9 cellular contexts compared by ENCODE assay signal in genomic region chr1:3747522-3747848, GRCh38. TPM values are rescaled to one million over a fixed set of nuclear protein-coding genes. Genes with fewer than 3 reads are reported as not detected.
DNase-seq lines count a peak whose midpoint lies in the region; ATAC-seq and TF ChIP-seq lines count a peak whose summit lies in the region.
"Had no signal": no experiment of that assay in that cellular context is flagged by ENCODE, and none has a peak within 500 bp of the region (broad histone marks: within the 10 kb centered on the region; RNA-seq: fewer than 3 reads in every experiment).

No MANE protein-coding gene starts in this region.

- peaks cover 22 to 23% of the 10 kb centered on the region in 2 donors for H3K4me1 Mint-ChIP-seq in effector memory CD8-positive, alpha-beta T cell (ENCODE audit: low read depth in 2 of 2)

- H3K36me3 Mint-ChIP-seq in effector memory CD8-positive, alpha-beta T cell (ENCODE audit: insufficient read depth), result peaks cover 9% of the 10 kb centered on the region

- no peaks in the 10 kb centered on the region for H3K79me2 ChIP-seq in OCI-LY3 (ENCODE audit: low read length)

- peak overlapping the region; percentile 61 for H3K4me3 ChIP-seq in BE2C (ENCODE audit: low read depth, low read length)
- H3K4me3 ChIP-seq in OCI-LY3 (ENCODE audit: low read length), result peak overlapping the region; percentile 90
- H3K4me3 ChIP-seq in neuron (ENCODE audit: low read length), result peak overlapping the region; percentile 79

- H3K36me3 ChIP-seq in BE2C (no peaks in the 10 kb centered on the region), OCI-LY3 (replicated peaks; ENCODE audit: low read depth, low read length) (no peaks in the 10 kb centered on the region), neuron (ENCODE audit: insufficient read depth, low read length) (peaks cover 15% of the 10 kb centered on the region)

- no peaks in the 10 kb centered on the region for H3K4me1 ChIP-seq in BE2C
- peaks cover 14% of the 10 kb centered on the region for H3K4me1 ChIP-seq in OCI-LY3 (ENCODE audit: low read length)
- peaks cover 13% of the 10 kb centered on the region for H3K4me1 ChIP-seq in neuron (ENCODE audit: insufficient read depth, low read length)
- no peaks in the 10 kb centered on the region for H3K4me1 ChIP-seq in foreskin keratinocyte

- no peak for ATAC-seq in effector memory CD8-positive, alpha-beta T cell (replicated peaks)
- no peak for ATAC-seq in foreskin keratinocyte

- no peaks in the 10 kb centered on the region for H3K9me3 ChIP-seq in BE2C
- H3K9me3 ChIP-seq in OCI-LY3 (ENCODE audit: insufficient read depth, low read length), result no peaks in the 10 kb centered on the region
- no peaks in the 10 kb centered on the region for H3K9me3 ChIP-seq in neuron (ENCODE audit: low read length)

- DNase-seq in BE2C (no peak), NCI-H1930 (lab: John Stamatoyannopoulos, UW) (no peak), foreskin keratinocyte (no peak), NCI-H2107 treated with DMSO at 0.1 percent for 48 hours (lab: John Stamatoyannopoulos, UW; ENCODE audit: unreplicated experiment) (no peak)
- DNase-seq in effector memory CD8-positive, alpha-beta T cell, result no peak
- DNase-seq in activated effector memory CD4-positive, alpha-beta T cell treated with anti-CD3 and anti-CD28 coated beads, Interleukin-2, amount 50 U/mL, for 16 hours, result no peak

- peaks cover 4 to 14% of the 10 kb centered on the region in 2 donors for H3K27me3 Mint-ChIP-seq in effector memory CD8-positive, alpha-beta T cell

- H3K9ac ChIP-seq in OCI-LY3 (ENCODE audit: low read length), result peak overlapping the region; percentile 65; the same call in 1 of the 2 replicates

- peak overlapping the region; percentile 73 for H3K4me3 Mint-ChIP-seq in effector memory CD8-positive, alpha-beta T cell

- H3K27me3 ChIP-seq in BE2C (no peaks in the 10 kb centered on the region), OCI-LY3 (ENCODE audit: low read depth, low read length) (peaks cover 5% of the 10 kb centered on the region; the same call in 1 of the 2 replicates), neuron (ENCODE audit: insufficient read depth, low read length) (peaks cover 8% of the 10 kb centered on the region), foreskin keratinocyte (peaks cover 20% of the 10 kb centered on the region)

- TF ChIP-seq CTCF in BE2C (IDR thresholded peaks at IDR 0.05; ENCODE audit: low read depth, low read length) (no peak), OCI-LY3 (IDR thresholded peaks at IDR 0.05; ENCODE audit: low read depth, low read length) (no peak), foreskin keratinocyte (conservative IDR thresholded peaks at IDR 0.05) (no peak)

- 0 out of 2 replicates have a peak overlapping the region, but pooled peaks have one; percentile 45 for H2AFZ ChIP-seq in OCI-LY3 (ENCODE audit: low read depth, low read length)
- H2AFZ ChIP-seq in neuron (ENCODE audit: low read depth, low read length), result peak overlapping the region; percentile 78

- H4K20me1 ChIP-seq in OCI-LY3 (ENCODE audit: insufficient read depth, low read length), result 0 out of 2 replicates have a peak, but pooled peaks cover 3% of the 10 kb centered on the region

- H3K4me2 ChIP-seq in OCI-LY3 (ENCODE audit: low read length), result peak overlapping the region; percentile 67

- peak overlapping the region in 1 of 2 donors; percentile 82 for H3K27ac Mint-ChIP-seq in effector memory CD8-positive, alpha-beta T cell

- peaks cover 0 to 2% of the 10 kb centered on the region in 2 donors for H3K9me3 Mint-ChIP-seq in effector memory CD8-positive, alpha-beta T cell

- H3K27ac ChIP-seq in OCI-LY3 (ENCODE audit: low read length) (no peak overlapping the region), foreskin keratinocyte (no peak overlapping the region)

RNA-seq across cellular contexts. Expression of gene CCDC27, which starts 4.8 kb away (rescaled TPM):
- polyA plus RNA-seq in BE2C (2012; ENCODE audit: insufficient read depth, insufficient read length, low read depth), result not detected
- total RNA-seq in foreskin keratinocyte, result not detected in 2 replicates
- polyA plus RNA-seq in foreskin keratinocyte, result not detected in 2 replicates
- total RNA-seq: glomerular endothelial cell had no signal

RNA-seq across cellular contexts. Expression of gene SMIM1, which starts 25.1 kb away (rescaled TPM):
- not detected for polyA plus RNA-seq in BE2C (2012; ENCODE audit: insufficient read depth, insufficient read length, low read depth)
- 4.6 and 5.3 TPM in 2 replicates for total RNA-seq in foreskin keratinocyte
- 5.8 and 6.8 TPM in 2 replicates for polyA plus RNA-seq in foreskin keratinocyte

RNA-seq across cellular contexts. Expression of gene LRRC47, which starts 48.8 kb away (rescaled TPM):
- polyA plus RNA-seq in BE2C (2012; ENCODE audit: insufficient read depth, insufficient read length, low read depth), result 40.7 TPM
- 30.5 and 33.2 TPM in 2 replicates for total RNA-seq in foreskin keratinocyte
- 29.3 and 31.8 TPM in 2 replicates for polyA plus RNA-seq in foreskin keratinocyte
